15 cellular contexts compared by ENCODE assay signal in genomic region chr3:107975529-107976203, GRCh38.
"Had no signal": no experiment of that assay in that cellular context is flagged by ENCODE, and none has a peak within 500 bp of the region (broad histone marks: within the 10 kb centered on the region; RNA-seq: fewer than 3 reads in every experiment).

No MANE protein-coding gene starts in this region.

- H3K9me3 ChIP-seq: adrenal gland, body of pancreas, ovary, upper lobe of right lung had no signal

- H3K4me3 ChIP-seq: adrenal gland, body of pancreas, neural progenitor cell, ovary, upper lobe of right lung had no signal

- DNase-seq: adrenal gland; body of pancreas; endodermal cell; erythroblast; hippocampal formation; kidney glomerular epithelial cell; mesendoderm; ovary; stimulated activated CD4-positive, alpha-beta T cell treated with anti-CD3 and anti-CD28 coated beads, Interleukin-4, amount 100 ng/mL, for 1 hour; stimulated activated CD8-positive, alpha-beta memory T cell treated with anti-CD3 and anti-CD28 coated beads, Interleukin-4, amount 100 ng/mL, for 48 hours; T-helper 9 cell; upper lobe of right lung had no signal

- H3K9me3 Mint-ChIP-seq: activated T-helper 2 cell treated with anti-CD3 and anti-CD28 coated beads, Interferon-gamma antibody, Interleukin-2, Interleukin-4, amounts not matched to agents 10 μg/mL and 5 μg/mL and 100 μg/mL, durations not matched to agents 14 hours and 24 hours and 36 hours; endodermal cell; neural progenitor cell; stimulated activated naive CD8-positive, alpha-beta T cell treated with anti-CD3 and anti-CD28 coated beads, Interleukin-15, Interleukin-2, amounts not matched to agents 100 ng/mL and 50 ng/mL, for 24 hours had no signal

- H3K27ac Mint-ChIP-seq: activated T-helper 2 cell treated with anti-CD3 and anti-CD28 coated beads, Interferon-gamma antibody, Interleukin-2, Interleukin-4, amounts not matched to agents 10 μg/mL and 5 μg/mL and 100 μg/mL, durations not matched to agents 14 hours and 24 hours and 36 hours; endodermal cell; neural progenitor cell; stimulated activated naive CD8-positive, alpha-beta T cell treated with anti-CD3 and anti-CD28 coated beads, Interleukin-15, Interleukin-2, amounts not matched to agents 100 ng/mL and 50 ng/mL, for 24 hours had no signal

- ATAC-seq: body of pancreas, upper lobe of right lung had no signal

- H3K36me3 Mint-ChIP-seq: neural progenitor cell had no signal

- H3K27ac ChIP-seq: adrenal gland, body of pancreas, neural progenitor cell, ovary, upper lobe of right lung had no signal

- H3K36me3 ChIP-seq: adrenal gland, neural progenitor cell, ovary, upper lobe of right lung had no signal

- H3K27me3 Mint-ChIP-seq: stimulated activated naive CD8-positive, alpha-beta T cell treated with anti-CD3 and anti-CD28 coated beads, Interleukin-15, Interleukin-2, amounts not matched to agents 100 ng/mL and 50 ng/mL, for 24 hours had no signal

- H3K4me3 Mint-ChIP-seq: endodermal cell; neural progenitor cell; stimulated activated naive CD8-positive, alpha-beta T cell treated with anti-CD3 and anti-CD28 coated beads, Interleukin-15, Interleukin-2, amounts not matched to agents 100 ng/mL and 50 ng/mL, for 24 hours had no signal

- H3K27me3 ChIP-seq: adrenal gland, body of pancreas, neural progenitor cell, ovary, upper lobe of right lung had no signal

- H3K4me1 ChIP-seq: adrenal gland had no signal

- H3K4me1 Mint-ChIP-seq: endodermal cell had no signal
